ENCODE assay signal across 8 cellular contexts in genomic region chr7:13988765-13989137, GRCh38. TPM values are rescaled to one million over a fixed set of nuclear protein-coding genes. Genes with fewer than 3 reads are reported as not detected.
DNase-seq lines count a peak whose midpoint lies in the region; ATAC-seq and TF ChIP-seq lines count a peak whose summit lies in the region.

No MANE protein-coding gene starts in this region.

- H3K79me2 ChIP-seq in smooth muscle cell (ENCODE audit: low read depth) = peaks cover 39% of the 10 kb centered on the region

- TF ChIP-seq CTCF in HFF-Myc (IDR thresholded peaks at IDR 0.05; ENCODE audit: low read depth, low read length, missing control alignments) = no peak
- no peak for TF ChIP-seq CTCF in glutamatergic neuron (IDR thresholded peaks at IDR 0.05; ENCODE audit: partially characterized antibody, unreplicated experiment)
- no peak for TF ChIP-seq CTCF in smooth muscle cell (IDR thresholded peaks at IDR 0.05; ENCODE audit: borderline replicate concordance, insufficient read depth, poor library complexity, severe bottlenecking)
- TF ChIP-seq CTCF in GM20000 (IDR thresholded peaks at IDR 0.05; ENCODE audit: extremely low read depth, missing control alignments) = no peak

- peak overlapping the region; percentile 99 for H3K27ac ChIP-seq in smooth muscle cell (ENCODE audit: low read depth)

- H3K4me3 ChIP-seq in HFF-Myc (replicated peaks; ENCODE audit: low read depth, low read length) (peak overlapping the region; percentile 49), smooth muscle cell (peak overlapping the region; percentile 77)

- H3K27me3 Mint-ChIP-seq in glutamatergic neuron (ENCODE audit: unreplicated experiment) = no peaks in the 10 kb centered on the region

- peak overlapping the region; percentile 96 for H3K4me2 ChIP-seq in smooth muscle cell

- peaks cover 2% of the 10 kb centered on the region for H3K9me3 Mint-ChIP-seq in glutamatergic neuron (ENCODE audit: unreplicated experiment)

- no peak overlapping the region for H3K4me3 Mint-ChIP-seq in glutamatergic neuron (ENCODE audit: unreplicated experiment)

- WGBS in smooth muscle cell (ENCODE audit: low lambda C conversion rate) = 0% methylated on average over 5 of the region's 5 CpGs

- DNase-seq in HFF-Myc (ENCODE audit: extremely low read depth, low read depth) (no peak), SK-MEL-5 (ENCODE audit: low read depth, low spot score) (peak; percentile 74), glutamatergic neuron (peak; percentile 22), smooth muscle cell (lab: John Stamatoyannopoulos, UW; ENCODE audit: unreplicated experiment) (no peak), DMS114 treated with DMSO at 0.1 percent for 48 hours (lab: John Stamatoyannopoulos, UW; ENCODE audit: unreplicated experiment) (no peak), GM20000 (ENCODE audit: low spot score) (no peak)

- no peaks in the 10 kb centered on the region for H3K9me3 ChIP-seq in smooth muscle cell (replicated peaks; ENCODE audit: low read depth)

- no peak overlapping the region for H3K27ac Mint-ChIP-seq in glutamatergic neuron (ENCODE audit: unreplicated experiment)

- peaks cover 12% of the 10 kb centered on the region for H3F3A ChIP-seq in smooth muscle cell (ENCODE audit: low read depth)

- peaks cover 56% of the 10 kb centered on the region for H3K4me1 ChIP-seq in smooth muscle cell (ENCODE audit: low read depth)

- H2AFZ ChIP-seq in smooth muscle cell (ENCODE audit: low read depth) = peak overlapping the region; percentile 93

- H4K20me1 ChIP-seq in smooth muscle cell (ENCODE audit: low read depth) = no peaks in the 10 kb centered on the region

- H3K9ac ChIP-seq in smooth muscle cell (ENCODE audit: low read depth) = peak overlapping the region; percentile 79

- peaks cover 13% of the 10 kb centered on the region for H3K4me1 Mint-ChIP-seq in glutamatergic neuron (ENCODE audit: low read depth, unreplicated experiment)

- ATAC-seq in GM21786 (IDR thresholded peaks at IDR 0.05; ENCODE audit: unreplicated experiment) = no peak
- no peak for ATAC-seq in HG03439 (IDR thresholded peaks at IDR 0.05; ENCODE audit: unreplicated experiment)

- H3K36me3 ChIP-seq in smooth muscle cell (ENCODE audit: low read depth) = no peaks in the 10 kb centered on the region

- in situ Hi-C loops in SK-MEL-5 (cut with HindIII; ENCODE audit: low pct_unique_long_range_greater_than_20kb, low sequenced_read_pairs) = no loop called here

- no peaks in the 10 kb centered on the region for H3K27me3 ChIP-seq in smooth muscle cell (ENCODE audit: low read depth)

- H3K36me3 Mint-ChIP-seq in glutamatergic neuron (ENCODE audit: unreplicated experiment) = no peaks in the 10 kb centered on the region

RNA-seq across cellular contexts. Expression of gene ETV1, which starts 0.7 kb away (rescaled TPM):
- total RNA-seq in SK-MEL-5 (2014; rRNA removed; shearing (Covaris generic)) = 34.6 and 39.8 TPM in 2 replicates
- polyA plus RNA-seq in SK-MEL-5 (2015; cell fraction: cytosol; rRNA removed) = 41.5 and 49.8 TPM in 2 replicates
- 166 and 174 TPM in 2 replicates for polyA plus RNA-seq in SK-MEL-5 (2015; cell fraction: nucleus; rRNA removed)
- total RNA-seq in glutamatergic neuron (ENCODE audit: unreplicated experiment) = 51.8 TPM
- total RNA-seq in smooth muscle cell = 27.8 and 37.5 TPM in 2 replicates
- 18.2 and 24.3 TPM in 2 replicates for polyA plus RNA-seq in smooth muscle cell

Comparison
In these comparisons a context has a peak if more than half of its experiments do, and no peak if none do; other contexts are left out.
1. DNase-seq: peak in SK-MEL-5 (single experiment) and glutamatergic neuron (single experiment); none in HFF-Myc (single experiment), smooth muscle cell (single experiment), DMS114 treated with DMSO at 0.1 percent for 48 hours (single experiment) and GM20000 (single experiment).